Comparison of ENCODE assay signal across 16 cellular contexts in genomic region chr5:126394211-126394828, GRCh38.
"Had no signal": no experiment of that assay in that cellular context is flagged by ENCODE, and none has a peak within 500 bp of the region (broad histone marks: within the 10 kb centered on the region; RNA-seq: fewer than 3 reads in every experiment).

No MANE protein-coding gene starts in this region.

- H3K27me3 ChIP-seq: cardiac muscle cell, colonic mucosa, right atrium auricular region, transverse colon had no signal

- H3K36me3 ChIP-seq: cardiac muscle cell, colonic mucosa, lower lobe of right lung, right atrium auricular region, transverse colon had no signal

- H3K9me3 ChIP-seq: colonic mucosa had no signal

- H3K4me3 ChIP-seq: cardiac muscle cell, colonic mucosa, lower lobe of right lung, right atrium auricular region, skin epidermis, transverse colon had no signal

- DNase-seq: activated CD4-positive, alpha-beta T cell treated with anti-CD3 and anti-CD28 coated beads, Interleukin-2, amount 50 U/mL, for 1 hour; activated naive CD4-positive, alpha-beta T cell treated with anti-CD3 and anti-CD28 coated beads for 36 hours; colonic mucosa; foreskin fibroblast; head of caudate nucleus; left cardiac atrium; lower lobe of right lung; naive thymus-derived CD8-positive, alpha-beta T cell; stimulated activated CD4-positive, alpha-beta T cell treated with anti-CD3 and anti-CD28 coated beads, Interleukin-4, amount 100 ng/mL, for 24 hours; stimulated activated naive CD4-positive, alpha-beta T cell treated with Interleukin-2 at 50 U/mL for 16 hours; T-helper 9 cell; transverse colon had no signal

- H3K27ac ChIP-seq: cardiac muscle cell, colonic mucosa, lower lobe of right lung, right atrium auricular region, skin epidermis had no signal

- H3K4me1 ChIP-seq: colonic mucosa, lower lobe of right lung, right atrium auricular region had no signal

- H3K27ac Mint-ChIP-seq: activated naive CD4-positive, alpha-beta T cell treated with anti-CD3 and anti-CD28 coated beads for 36 hours; activated T-helper 2 cell treated with anti-CD3 and anti-CD28 coated beads, Interferon-gamma antibody, Interleukin-2, Interleukin-4, amounts not matched to agents 10 μg/mL and 5 μg/mL and 100 μg/mL, durations not matched to agents 14 hours and 24 hours and 36 hours had no signal

- H3K4me3 Mint-ChIP-seq: activated naive CD4-positive, alpha-beta T cell treated with anti-CD3 and anti-CD28 coated beads for 36 hours; naive thymus-derived CD8-positive, alpha-beta T cell had no signal
